In genomic region chr11:36501236-36501635, GRCh38 we compare ENCODE assay signal across 2 cellular contexts.
TF ChIP-seq lines count a peak whose summit lies in the region.

No MANE protein-coding gene starts in this region.

TF ChIP-seq in IMR-90, 13 proteins besides CTCF, POLR2A, EP300 and RAD21:
- TF ChIP-seq USF2 (IDR thresholded peaks at IDR 0.05; ENCODE audit: low read depth, low read length) (no peak), SMC3 (IDR thresholded peaks at IDR 0.05; ENCODE audit: low read depth, low read length) (no peak), BHLHE40 (IDR thresholded peaks at IDR 0.05; ENCODE audit: low read depth, low read length) (no peak), MXI1 (IDR thresholded peaks at IDR 0.05; ENCODE audit: borderline replicate concordance, low read depth, low read length) (no peak), RCOR1 (IDR thresholded peaks at IDR 0.05; ENCODE audit: insufficient replicate concordance, low read length) (no peak), NFE2L2 (IDR thresholded peaks at IDR 0.05; ENCODE audit: low read depth, low read length) (no peak), FOS (IDR thresholded peaks at IDR 0.05; ENCODE audit: low read depth, low read length) (no peak), CEBPB (IDR thresholded peaks at IDR 0.05; ENCODE audit: low read depth, low read length) (no peak), CHD1 (IDR thresholded peaks at IDR 0.05; ENCODE audit: low read depth, low read length) (no peak), RFX5 (IDR thresholded peaks at IDR 0.05; ENCODE audit: low read depth, low read length) (no peak), MAFK (IDR thresholded peaks at IDR 0.05; ENCODE audit: low read depth, low read length) (no peak), MAZ (IDR thresholded peaks at IDR 0.05; ENCODE audit: borderline replicate concordance, low read depth, low read length) (no peak)
- TF ChIP-seq, protein P1, sequence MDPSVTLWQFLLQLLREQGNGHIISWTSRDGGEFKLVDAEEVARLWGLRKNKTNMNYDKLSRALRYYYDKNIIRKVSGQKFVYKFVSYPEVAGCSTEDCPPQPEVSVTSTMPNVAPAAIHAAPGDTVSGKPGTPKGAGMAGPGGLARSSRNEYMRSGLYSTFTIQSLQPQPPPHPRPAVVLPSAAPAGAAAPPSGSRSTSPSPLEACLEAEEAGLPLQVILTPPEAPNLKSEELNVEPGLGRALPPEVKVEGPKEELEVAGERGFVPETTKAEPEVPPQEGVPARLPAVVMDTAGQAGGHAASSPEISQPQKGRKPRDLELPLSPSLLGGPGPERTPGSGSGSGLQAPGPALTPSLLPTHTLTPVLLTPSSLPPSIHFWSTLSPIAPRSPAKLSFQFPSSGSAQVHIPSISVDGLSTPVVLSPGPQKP (IDR thresholded peaks at IDR 0.05; ENCODE audit: borderline replicate concordance, low read depth, low read length): no peak

TF ChIP-seq in K562, 482 proteins besides CTCF, POLR2A, EP300 and RAD21:
- TF ChIP-seq, protein P2, sequence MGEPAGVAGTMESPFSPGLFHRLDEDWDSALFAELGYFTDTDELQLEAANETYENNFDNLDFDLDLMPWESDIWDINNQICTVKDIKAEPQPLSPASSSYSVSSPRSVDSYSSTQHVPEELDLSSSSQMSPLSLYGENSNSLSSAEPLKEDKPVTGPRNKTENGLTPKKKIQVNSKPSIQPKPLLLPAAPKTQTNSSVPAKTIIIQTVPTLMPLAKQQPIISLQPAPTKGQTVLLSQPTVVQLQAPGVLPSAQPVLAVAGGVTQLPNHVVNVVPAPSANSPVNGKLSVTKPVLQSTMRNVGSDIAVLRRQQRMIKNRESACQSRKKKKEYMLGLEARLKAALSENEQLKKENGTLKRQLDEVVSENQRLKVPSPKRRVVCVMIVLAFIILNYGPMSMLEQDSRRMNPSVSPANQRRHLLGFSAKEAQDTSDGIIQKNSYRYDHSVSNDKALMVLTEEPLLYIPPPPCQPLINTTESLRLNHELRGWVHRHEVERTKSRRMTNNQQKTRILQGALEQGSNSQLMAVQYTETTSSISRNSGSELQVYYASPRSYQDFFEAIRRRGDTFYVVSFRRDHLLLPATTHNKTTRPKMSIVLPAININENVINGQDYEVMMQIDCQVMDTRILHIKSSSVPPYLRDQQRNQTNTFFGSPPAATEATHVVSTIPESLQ (CRISPR knock-in tag; IDR thresholded peaks at IDR 0.05): no peak
- TF ChIP-seq NFIX (CRISPR knock-in tag; IDR thresholded peaks at IDR 0.05; ENCODE audit: low read depth) (no peak), RBM15 (IDR thresholded peaks at IDR 0.05; ENCODE audit: insufficient read depth, low read length) (no peak), MIER1 (IDR thresholded peaks at IDR 0.05; ENCODE audit: low read depth) (no peak), MLX (CRISPR knock-in tag; conservative IDR thresholded peaks at IDR 0.05) (no peak), ADNP (tag; IDR thresholded peaks at IDR 0.05) (no peak), CHD4 (IDR thresholded peaks at IDR 0.05; ENCODE audit: insufficient read depth, insufficient replicate concordance, low read depth, low read length, poor library complexity, severe bottlenecking) (no peak), TARDBP (IDR thresholded peaks at IDR 0.05) (no peak), ELF2 (CRISPR knock-in tag; IDR thresholded peaks at IDR 0.05) (no peak), ZFP1 (CRISPR knock-in tag; IDR thresholded peaks at IDR 0.05) (no peak), DMBX1 (CRISPR knock-in tag; IDR thresholded peaks at IDR 0.05; ENCODE audit: borderline replicate concordance) (no peak), MAFG (tag; conservative IDR thresholded peaks at IDR 0.05) (no peak), SOX6 (IDR thresholded peaks at IDR 0.05) (no peak), ZNF75A (CRISPR knock-in tag; IDR thresholded peaks at IDR 0.05) (no peak), SMAD1 (IDR thresholded peaks at IDR 0.05; ENCODE audit: low read depth, low read length, partially characterized antibody) (no peak), MGA (IDR thresholded peaks at IDR 0.05) (no peak)
- TF ChIP-seq, protein P3, sequence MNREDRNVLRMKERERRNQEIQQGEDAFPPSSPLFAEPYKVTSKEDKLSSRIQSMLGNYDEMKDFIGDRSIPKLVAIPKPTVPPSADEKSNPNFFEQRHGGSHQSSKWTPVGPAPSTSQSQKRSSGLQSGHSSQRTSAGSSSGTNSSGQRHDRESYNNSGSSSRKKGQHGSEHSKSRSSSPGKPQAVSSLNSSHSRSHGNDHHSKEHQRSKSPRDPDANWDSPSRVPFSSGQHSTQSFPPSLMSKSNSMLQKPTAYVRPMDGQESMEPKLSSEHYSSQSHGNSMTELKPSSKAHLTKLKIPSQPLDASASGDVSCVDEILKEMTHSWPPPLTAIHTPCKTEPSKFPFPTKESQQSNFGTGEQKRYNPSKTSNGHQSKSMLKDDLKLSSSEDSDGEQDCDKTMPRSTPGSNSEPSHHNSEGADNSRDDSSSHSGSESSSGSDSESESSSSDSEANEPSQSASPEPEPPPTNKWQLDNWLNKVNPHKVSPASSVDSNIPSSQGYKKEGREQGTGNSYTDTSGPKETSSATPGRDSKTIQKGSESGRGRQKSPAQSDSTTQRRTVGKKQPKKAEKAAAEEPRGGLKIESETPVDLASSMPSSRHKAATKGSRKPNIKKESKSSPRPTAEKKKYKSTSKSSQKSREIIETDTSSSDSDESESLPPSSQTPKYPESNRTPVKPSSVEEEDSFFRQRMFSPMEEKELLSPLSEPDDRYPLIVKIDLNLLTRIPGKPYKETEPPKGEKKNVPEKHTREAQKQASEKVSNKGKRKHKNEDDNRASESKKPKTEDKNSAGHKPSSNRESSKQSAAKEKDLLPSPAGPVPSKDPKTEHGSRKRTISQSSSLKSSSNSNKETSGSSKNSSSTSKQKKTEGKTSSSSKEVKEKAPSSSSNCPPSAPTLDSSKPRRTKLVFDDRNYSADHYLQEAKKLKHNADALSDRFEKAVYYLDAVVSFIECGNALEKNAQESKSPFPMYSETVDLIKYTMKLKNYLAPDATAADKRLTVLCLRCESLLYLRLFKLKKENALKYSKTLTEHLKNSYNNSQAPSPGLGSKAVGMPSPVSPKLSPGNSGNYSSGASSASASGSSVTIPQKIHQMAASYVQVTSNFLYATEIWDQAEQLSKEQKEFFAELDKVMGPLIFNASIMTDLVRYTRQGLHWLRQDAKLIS (CRISPR knock-in tag; IDR thresholded peaks at IDR 0.05): no peak
- TF ChIP-seq, protein P4, sequence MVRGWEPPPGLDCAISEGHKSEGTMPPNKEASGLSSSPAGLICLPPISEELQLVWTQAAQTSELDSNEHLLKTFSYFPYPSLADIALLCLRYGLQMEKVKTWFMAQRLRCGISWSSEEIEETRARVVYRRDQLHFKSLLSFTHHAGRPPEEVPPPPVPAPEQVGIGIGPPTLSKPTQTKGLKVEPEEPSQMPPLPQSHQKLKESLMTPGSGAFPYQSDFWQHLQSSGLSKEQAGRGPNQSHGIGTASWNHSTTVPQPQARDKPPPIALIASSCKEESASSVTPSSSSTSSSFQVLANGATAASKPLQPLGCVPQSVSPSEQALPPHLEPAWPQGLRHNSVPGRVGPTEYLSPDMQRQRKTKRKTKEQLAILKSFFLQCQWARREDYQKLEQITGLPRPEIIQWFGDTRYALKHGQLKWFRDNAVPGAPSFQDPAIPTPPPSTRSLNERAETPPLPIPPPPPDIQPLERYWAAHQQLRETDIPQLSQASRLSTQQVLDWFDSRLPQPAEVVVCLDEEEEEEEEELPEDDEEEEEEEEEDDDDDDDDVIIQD (CRISPR knock-in tag; IDR thresholded peaks at IDR 0.05): no peak
